Comparison of ENCODE assay signal across 26 cellular contexts in the genomic region with DNA sequence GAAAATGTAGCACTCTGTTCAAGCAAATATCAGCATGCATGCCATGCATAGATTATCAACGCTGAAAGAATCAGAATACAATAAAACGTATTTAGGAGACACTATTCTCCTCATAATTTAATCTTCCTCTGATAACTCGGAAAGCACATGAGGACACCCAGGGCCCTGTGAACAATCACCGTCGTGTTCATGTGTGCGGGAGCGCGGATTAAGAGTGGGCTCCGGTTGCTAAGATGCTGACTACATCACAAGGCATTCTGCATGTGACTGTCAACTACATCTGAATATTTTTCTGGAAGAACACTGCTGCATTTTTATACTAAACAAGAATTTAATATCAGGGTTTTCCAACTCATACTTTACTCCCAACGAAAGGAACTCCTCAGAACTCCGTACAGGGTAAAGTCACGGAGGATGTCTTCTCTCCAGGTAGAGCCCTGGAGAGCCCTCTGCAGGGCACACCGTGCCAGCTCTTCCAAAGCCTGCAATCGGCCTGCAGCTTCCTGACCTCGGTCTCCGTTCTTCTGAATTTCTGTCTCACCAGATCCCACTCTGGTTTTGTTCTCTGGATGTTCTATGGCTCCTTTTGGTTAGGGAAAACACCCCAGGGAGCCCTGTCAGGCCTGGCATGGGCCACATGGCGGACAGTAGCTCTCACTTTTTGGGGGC. TPM values are rescaled to one million over a fixed set of nuclear protein-coding genes. Genes with fewer than 3 reads are reported as not detected.
DNase-seq lines count a peak whose midpoint lies in the region; ATAC-seq, FAIRE-seq and TF ChIP-seq lines count a peak whose summit lies in the region.
"Had no signal": no experiment of that assay in that cellular context is flagged by ENCODE, and none has a peak within 500 bp of the region (broad histone marks: within the 10 kb centered on the region; RNA-seq: fewer than 3 reads in every experiment).

No MANE protein-coding gene starts in this region.

- TF ChIP-seq EP300 in HepG2 (IDR thresholded peaks at IDR 0.05; ENCODE audit: low read depth in 2 of 2, low read length in 2 of 2) (no peak), HepG2 (CRISPR knock-in tag; IDR thresholded peaks at IDR 0.05; ENCODE audit: borderline replicate concordance) (no peak)

- H3K27me3 ChIP-seq in HepG2 (ENCODE audit: control insufficient read depth in 1 of 2, insufficient read depth in 2 of 2, low read length in 2 of 2) (no peaks in the 10 kb centered on the region), right lobe of liver (no peaks in the 10 kb centered on the region), kidney epithelial cell (ENCODE audit: control insufficient read depth, insufficient read depth, low read length) (no peaks in the 10 kb centered on the region), vagina (no peaks in the 10 kb centered on the region)
- H3K27me3 ChIP-seq: MG63 had no signal

- BruUV-seq in HepG2 (replicated peaks; lab: Mats Ljungman, UMichigan) = no TSS peak

- POLR2A ChIA-PET in HepG2 (lab: Yijun Ruan, JAX) = no interaction called here

- FAIRE-seq in HepG2 (lab: Jason Lieb, UNC) = no peak
- FAIRE-seq: urothelium cell line had no signal

- peak; percentile 18 for TF ChIP-seq CTCF in HepG2 (CRISPR knock-in tag; IDR thresholded peaks at IDR 0.05)
- TF ChIP-seq CTCF in right lobe of liver (IDR thresholded peaks at IDR 0.05) = peak in 2 of 4 donors; percentile 4 to 19
- TF ChIP-seq CTCF in chondrocyte (IDR thresholded peaks at IDR 0.05) = peak; percentile 20
- TF ChIP-seq CTCF in kidney epithelial cell (IDR thresholded peaks at IDR 0.05; ENCODE audit: insufficient read depth, low read length, poor library complexity, severe bottlenecking) = peak; percentile 4
- TF ChIP-seq CTCF in vagina (IDR thresholded peaks at IDR 0.05) = no peak

- intact Hi-C loops in HepG2 (cut with micrococcal nuclease; ENCODE audit: unreplicated experiment) = no loop called here
- intact Hi-C loops in right lobe of liver (cut with DNase I) = no loop called here
- intact Hi-C loops in vagina (cut with DNase I) = no loop called here

- WGBS in HepG2 (ENCODE audit: low lambda C conversion rate) = 96% methylated on average over 17 of the region's 17 CpGs
- 90% methylated on average over 16 of the region's 17 CpGs for WGBS in right lobe of liver (ENCODE audit: insufficient coverage, low coverage, low lambda C conversion rate, missing lambda C conversion rate)

- CTCF ChIA-PET in HepG2 (lab: Yijun Ruan, JAX; ENCODE audit: low intra/inter-chr PET ratio, low total read pairs) = no interaction called here

- TF ChIP-seq RAD21 in HepG2 (CRISPR knock-in tag; IDR thresholded peaks at IDR 0.05) = no peak

- no peak overlapping the region for H3K4me2 ChIP-seq in HepG2 (ENCODE audit: low read depth, low read length)
- H3K4me2 ChIP-seq: PC-9 had no signal

- H3K27me3 Mint-ChIP-seq in chondrocyte (ENCODE audit: low read depth) = no peaks in the 10 kb centered on the region
- H3K27me3 Mint-ChIP-seq: activated CD4-positive, alpha-beta memory T cell treated with anti-CD3 and anti-CD28 coated beads for 36 hours had no signal

- no peaks in the 10 kb centered on the region for H3K9me3 ChIP-seq in HepG2 (ENCODE audit: low read length)
- no peaks in the 10 kb centered on the region for H3K9me3 ChIP-seq in right lobe of liver
- H3K9me3 ChIP-seq in vagina = no peaks in the 10 kb centered on the region
- H3K9me3 ChIP-seq: MG63 had no signal

- H3K27ac Mint-ChIP-seq in chondrocyte (ENCODE audit: unreplicated experiment) = no peak overlapping the region
- H3K27ac Mint-ChIP-seq: activated CD4-positive, alpha-beta memory T cell treated with anti-CD3 and anti-CD28 coated beads for 36 hours had no signal

- DNase-seq in HepG2 (ENCODE audit: low spot score) (no peak), right lobe of liver (no peak), chondrocyte (ENCODE audit: low spot score) (no peak), kidney epithelial cell (ENCODE audit: low read depth) (no peak), vagina (ENCODE audit: extremely low spot score in 2 of 2) (peak in 1 of 2 donors; percentile 43), NCI-H510A (lab: John Stamatoyannopoulos, UW) (no peak), NOMO-1 (lab: John Stamatoyannopoulos, UW; ENCODE audit: unreplicated experiment in 2 of 2) (no peak)
- DNase-seq in stimulated activated CD4-positive, alpha-beta T cell treated with anti-CD3 and anti-CD28 coated beads, Interleukin-4, amount 100 ng/mL, for 4 hours = no peak
- DNase-seq: 8988T; activated CD4-positive, alpha-beta memory T cell treated with anti-CD3 and anti-CD28 coated beads for 36 hours; activated gamma-delta T cell treated with Interleukin-2 at 50 U/mL for 16 hours; amniotic stem cell; effector CD4-positive, alpha-beta T cell; EL; MG63; NCI-H1436 treated with DMSO at 0.1 percent for 48 hours; NCI-H2171 treated with DMSO at 0.1 percent for 48 hours; NCI-H82; PC-9; retina; SIG-M5; stimulated activated CD4-positive, alpha-beta T cell treated with anti-CD3 and anti-CD28 coated beads, Interleukin-12 subunit alpha, Interleukin-12 subunit beta, amount 100 ng/mL, for 4 hours; T-helper 1 cell had no signal

- no peaks in the 10 kb centered on the region for H3K9me3 Mint-ChIP-seq in chondrocyte (ENCODE audit: low read depth)
- H3K9me3 Mint-ChIP-seq: activated CD4-positive, alpha-beta memory T cell treated with anti-CD3 and anti-CD28 coated beads for 36 hours; central memory CD8-positive, alpha-beta T cell had no signal

- H3K4me1 ChIP-seq in HepG2 (ENCODE audit: insufficient read depth, low read length) (no peaks in the 10 kb centered on the region), right lobe of liver (no peaks in the 10 kb centered on the region), vagina (peaks cover 96% of the 10 kb centered on the region)

- in situ Hi-C loops in HepG2 (cut with HindIII; ENCODE audit: extremely low pct_ligation_motif_present, low pct_unique_long_range_greater_than_20kb) = no loop called here

- H3K79me2 ChIP-seq in HepG2 (ENCODE audit: insufficient read depth, low read length) = peaks cover 81% of the 10 kb centered on the region

- H3K36me3 ChIP-seq in HepG2 (replicated peaks in 1 of 2; ENCODE audit: control insufficient read depth in 1 of 2, insufficient read depth in 2 of 2, low read length in 2 of 2) (peaks cover 22 to 59% of the 10 kb centered on the region in 2 experiments), right lobe of liver (peaks cover 0 to 13% (median 0%) of the 10 kb centered on the region in 4 donors), kidney epithelial cell (ENCODE audit: control insufficient read depth, insufficient read depth, low read length) (peaks cover 2% of the 10 kb centered on the region), vagina (peaks cover 0 to 10% of the 10 kb centered on the region in 2 donors)
- H3K36me3 ChIP-seq: MG63 had no signal

- H3K4me1 Mint-ChIP-seq in chondrocyte (ENCODE audit: low read depth) = peaks cover 18% of the 10 kb centered on the region
- H3K4me1 Mint-ChIP-seq: central memory CD8-positive, alpha-beta T cell had no signal

- TF ChIP-seq POLR2A in HepG2 (IDR thresholded peaks at IDR 0.05; ENCODE audit: insufficient read depth in 1 of 2, low read depth in 2 of 2, low read length in 2 of 2) = no peak
- no peak for TF ChIP-seq POLR2A in right lobe of liver (IDR thresholded peaks at IDR 0.05)
- TF ChIP-seq POLR2A in vagina (IDR thresholded peaks at IDR 0.05) = no peak

- H3K36me3 Mint-ChIP-seq in chondrocyte (ENCODE audit: low read depth) = peaks cover 14% of the 10 kb centered on the region
- H3K36me3 Mint-ChIP-seq: activated CD4-positive, alpha-beta memory T cell treated with anti-CD3 and anti-CD28 coated beads for 36 hours had no signal

- no peak overlapping the region for H3K27ac ChIP-seq in HepG2 (ENCODE audit: extremely low read length, insufficient read depth, low read length)
- no peak overlapping the region for H3K27ac ChIP-seq in right lobe of liver
- peak overlapping the region; percentile 40 for H3K27ac ChIP-seq in vagina
- H3K27ac ChIP-seq: HL-60, PC-9 had no signal

- ATAC-seq in HepG2 (peak; percentile 45; the same call in 1 of the 3 replicates), right lobe of liver (no peak)

- no peak overlapping the region for H3K4me3 ChIP-seq in HepG2 (replicated peaks in 1 of 3; ENCODE audit: insufficient read depth in 1 of 3, low read depth in 2 of 3, low read length in 3 of 3)
- no peak overlapping the region for H3K4me3 ChIP-seq in right lobe of liver
- H3K4me3 ChIP-seq in kidney epithelial cell (ENCODE audit: low read depth, low read length) = no peak overlapping the region
- H3K4me3 ChIP-seq in vagina = no peak overlapping the region
- H3K4me3 ChIP-seq: MG63, PC-9 had no signal

- H4K20me1 ChIP-seq in HepG2 (ENCODE audit: insufficient read depth, low read length) = peaks cover 69% of the 10 kb centered on the region

- no peak overlapping the region for H3K4me3 Mint-ChIP-seq in chondrocyte (ENCODE audit: unreplicated experiment)
- H3K4me3 Mint-ChIP-seq: activated CD4-positive, alpha-beta memory T cell treated with anti-CD3 and anti-CD28 coated beads for 36 hours; central memory CD8-positive, alpha-beta T cell had no signal

- H3K9ac ChIP-seq in HepG2 (ENCODE audit: insufficient read depth, low read depth, low read length) = no peak overlapping the region

- H2AFZ ChIP-seq in HepG2 (ENCODE audit: low read length) = no peak overlapping the region
- H2AFZ ChIP-seq: PC-9 had no signal

RNA-seq across cellular contexts. Expression of a gene that starts 59.6 kb away (rescaled TPM):
- 13.7 and 18.7 TPM in 2 replicates for total RNA-seq in HepG2 (2016; rRNA removed; fragmentation: Illumina TruSeq; extraction: Trizol)
- 8.6 and 8.9 TPM in 2 replicates for total RNA-seq in HepG2 (2016; cell fraction: cytosol; rRNA removed; fragmentation: Illumina TruSeq; extraction: Trizol; ENCODE audit: low read depth)
- 12.1 and 14.0 TPM in 2 replicates for total RNA-seq in HepG2 (2016; cell fraction: insoluble cytoplasmic fraction; rRNA removed; fragmentation: Illumina TruSeq; extraction: Trizol)
- 13.3 and 14.6 TPM in 2 replicates for total RNA-seq in HepG2 (2016; cell fraction: membrane; rRNA removed; fragmentation: Illumina TruSeq; extraction: Trizol)
- 22.7 and 24.6 TPM in 2 replicates for total RNA-seq in HepG2 (2016; cell fraction: nucleus; rRNA removed; fragmentation: Illumina TruSeq; extraction: Trizol)
- polyA plus RNA-seq in HepG2 (2011; rRNA removed) = 15.9 and 16.6 TPM in 2 replicates
- 7.7 and 8.0 TPM in 2 replicates for polyA plus RNA-seq in HepG2 (2011; cell fraction: cytosol; rRNA removed)
- polyA plus RNA-seq in HepG2 (2011; cell fraction: nucleus; rRNA removed) = 47.5 and 64.5 TPM in 2 replicates
- polyA plus RNA-seq in HepG2 (2012) = 17.9 and 19.5 TPM in 2 replicates
- polyA plus RNA-seq in HepG2 (2016; cell fraction: cytosol; fragmentation: Illumina TruSeq; extraction: Trizol; ENCODE audit: low read depth) = 0.54 and 1.1 TPM in 2 replicates
- 10.2 and 12.1 TPM in 2 replicates for polyA plus RNA-seq in HepG2 (2016; cell fraction: insoluble cytoplasmic fraction; fragmentation: Illumina TruSeq; extraction: Trizol; ENCODE audit: low read depth)
- polyA plus RNA-seq in HepG2 (2016; cell fraction: membrane; fragmentation: Illumina TruSeq; extraction: Trizol; ENCODE audit: low read depth) = 2.0 and 2.4 TPM in 2 replicates
- polyA plus RNA-seq in HepG2 (2016; cell fraction: nucleus; fragmentation: Illumina TruSeq; extraction: Trizol; ENCODE audit: insufficient read depth, low read depth) = 27.0 and 28.2 TPM in 2 replicates
- polyA minus RNA-seq in HepG2 (2011; rRNA and poly(A)+ RNA removed; ENCODE audit: low replicate concordance) = 0.23 and 36.8 TPM in 2 replicates
- polyA minus RNA-seq in HepG2 (2011; cell fraction: cytosol; rRNA and poly(A)+ RNA removed) = 18.4 and 18.5 TPM in 2 replicates
- 61.5 and 68.2 TPM in 2 replicates for polyA minus RNA-seq in HepG2 (2011; cell fraction: nucleus; rRNA and poly(A)+ RNA removed)
- 10 to 100 TPM; 10.2 to 16.0 (median 13.7) TPM for total RNA-seq in right lobe of liver
- 26.1 to 31.8 TPM (median 27.7 TPM) in 3 replicates for total RNA-seq in chondrocyte
- total RNA-seq in kidney epithelial cell = 48.2 and 56.1 TPM in 2 replicates
- 46.4 TPM for total RNA-seq in vagina

Comparison
In these comparisons a context has a peak if more than half of its experiments do, and no peak if none do; other contexts are left out.
1. CTCF ChIP-seq: peak in HepG2 (single experiment), chondrocyte (single experiment) and kidney epithelial cell (single experiment); none in vagina (0 of 3).